In genomic region chr5:139744471-139745120, GRCh38 we compare ENCODE assay signal across 11 cellular contexts. TPM values are rescaled to one million over a fixed set of nuclear protein-coding genes. Genes with fewer than 3 reads are reported as not detected.
DNase-seq lines count a peak whose midpoint lies in the region; ATAC-seq and TF ChIP-seq lines count a peak whose summit lies in the region.
"Had no signal": no experiment of that assay in that cellular context is flagged by ENCODE, and none has a peak within 500 bp of the region (broad histone marks: within the 10 kb centered on the region; RNA-seq: fewer than 3 reads in every experiment).

No MANE protein-coding gene starts in this region.

- H3K23ac ChIP-seq in mesendoderm (ENCODE audit: low read length), result no peak overlapping the region

- no peaks in the 10 kb centered on the region for H3K9me3 ChIP-seq in right atrium auricular region
- no peaks in the 10 kb centered on the region for H3K9me3 ChIP-seq in tibial artery

- no peak overlapping the region for H2AK5ac ChIP-seq in mesendoderm (ENCODE audit: low read length)

- H3K27ac Mint-ChIP-seq in stimulated activated naive CD8-positive, alpha-beta T cell treated with anti-CD3 and anti-CD28 coated beads, Interleukin-15, amount 100 ng/mL, for 72 hours, result no peak overlapping the region
- H3K27ac Mint-ChIP-seq: stimulated activated naive CD8-positive, alpha-beta T cell treated with anti-CD3 and anti-CD28 coated beads, Interleukin-15, Interleukin-2, amounts not matched to agents 100 ng/mL and 50 ng/mL, for 24 hours had no signal

- H3K36me3 ChIP-seq in right atrium auricular region (no peaks in the 10 kb centered on the region), mesendoderm (ENCODE audit: control insufficient read depth, insufficient read depth, low read length) (no peaks in the 10 kb centered on the region), tibial artery (no peaks in the 10 kb centered on the region)

- ATAC-seq in left ventricle myocardium superior, result no peak
- ATAC-seq in stimulated activated naive CD8-positive, alpha-beta T cell treated with anti-CD3 and anti-CD28 coated beads, Interleukin-15, amount 100 ng/mL, for 72 hours, result no peak
- ATAC-seq in HG02642 (IDR thresholded peaks at IDR 0.05; ENCODE audit: poor library complexity, unreplicated experiment), result no peak
- ATAC-seq: naive thymus-derived CD4-positive, alpha-beta T cell had no signal

- H4K5ac ChIP-seq in mesendoderm (ENCODE audit: low read length), result no peak overlapping the region

- H3K4ac ChIP-seq in mesendoderm (ENCODE audit: low read depth, low read length), result no peak overlapping the region

- no peak overlapping the region for H2BK5ac ChIP-seq in mesendoderm (ENCODE audit: low read length)

- H3K4me3 Mint-ChIP-seq in stimulated activated naive CD8-positive, alpha-beta T cell treated with anti-CD3 and anti-CD28 coated beads, Interleukin-15, amount 100 ng/mL, for 72 hours, result no peak overlapping the region
- H3K4me3 Mint-ChIP-seq: stimulated activated naive CD8-positive, alpha-beta T cell treated with anti-CD3 and anti-CD28 coated beads, Interleukin-15, Interleukin-2, amounts not matched to agents 100 ng/mL and 50 ng/mL, for 24 hours had no signal

- no peak overlapping the region for H4K8ac ChIP-seq in mesendoderm (ENCODE audit: low read depth, low read length)

- no peak for TF ChIP-seq CTCF in right atrium auricular region (IDR thresholded peaks at IDR 0.05)
- no peak for TF ChIP-seq CTCF in tibial artery (IDR thresholded peaks at IDR 0.05)

- H3K4me3 ChIP-seq in right atrium auricular region, result no peak overlapping the region
- H3K4me3 ChIP-seq in mesendoderm (ENCODE audit: low read length), result no peak overlapping the region
- H3K4me3 ChIP-seq in tibial artery, result no peak overlapping the region

- no peak overlapping the region for H2BK15ac ChIP-seq in mesendoderm (replicated peaks; ENCODE audit: low read depth)

- H3K4me1 ChIP-seq in right atrium auricular region (peaks cover 6 to 43% of the 10 kb centered on the region in 2 donors), mesendoderm (ENCODE audit: control insufficient read depth, low read depth, low read length) (peaks cover 18% of the 10 kb centered on the region), tibial artery (peaks cover 5 to 44% (median 40%) of the 10 kb centered on the region in 4 donors)

- H3K27ac ChIP-seq in right atrium auricular region (peak overlapping the region; percentile 27 to 66), mesendoderm (ENCODE audit: low read depth, low read length) (no peak overlapping the region), tibial artery (peak overlapping the region; percentile 77 to 85)

- DNase-seq in right atrium auricular region (ENCODE audit: low spot score) (no peak), left ventricle myocardium superior (no peak), amygdala (lab: John Stamatoyannopoulos, UW) (peak in 34 of 56 donors; percentile 30 to 80 (median 54)), mesendoderm (no peak), tibial artery (no peak), RKO (ENCODE audit: low spot score) (no peak)
- no peak for DNase-seq in stimulated activated naive CD8-positive, alpha-beta T cell treated with anti-CD3 and anti-CD28 coated beads, Interleukin-15, amount 100 ng/mL, for 72 hours

- H3K56ac ChIP-seq in mesendoderm (ENCODE audit: low read length), result peak overlapping the region; percentile 4

- H3K9ac ChIP-seq in mesendoderm (ENCODE audit: low read length), result no peak overlapping the region

- peaks cover 17% of the 10 kb centered on the region for H3K27me3 Mint-ChIP-seq in stimulated activated naive CD8-positive, alpha-beta T cell treated with anti-CD3 and anti-CD28 coated beads, Interleukin-15, amount 100 ng/mL, for 72 hours
- H3K27me3 Mint-ChIP-seq: stimulated activated naive CD8-positive, alpha-beta T cell treated with anti-CD3 and anti-CD28 coated beads, Interleukin-15, Interleukin-2, amounts not matched to agents 100 ng/mL and 50 ng/mL, for 24 hours had no signal

- peak overlapping the region; percentile 9 for H3K18ac ChIP-seq in mesendoderm (ENCODE audit: low read length)

- H3K79me2 ChIP-seq in mesendoderm (ENCODE audit: control insufficient read depth, insufficient read depth, low read length), result no peaks in the 10 kb centered on the region

- no CpG with 5 or more reads among the region's 12 CpGs for WGBS in mesendoderm (ENCODE audit: extremely low coverage, insufficient coverage, low lambda C conversion rate)

- peaks cover 59% of the 10 kb centered on the region for H3K4me1 Mint-ChIP-seq in stimulated activated naive CD8-positive, alpha-beta T cell treated with anti-CD3 and anti-CD28 coated beads, Interleukin-15, amount 100 ng/mL, for 72 hours

- no peaks in the 10 kb centered on the region for H3K9me3 Mint-ChIP-seq in stimulated activated naive CD8-positive, alpha-beta T cell treated with anti-CD3 and anti-CD28 coated beads, Interleukin-15, amount 100 ng/mL, for 72 hours
- H3K9me3 Mint-ChIP-seq: naive thymus-derived CD4-positive, alpha-beta T cell; stimulated activated naive CD8-positive, alpha-beta T cell treated with anti-CD3 and anti-CD28 coated beads, Interleukin-15, Interleukin-2, amounts not matched to agents 100 ng/mL and 50 ng/mL, for 24 hours had no signal

- no peaks in the 10 kb centered on the region for H3K27me3 ChIP-seq in right atrium auricular region
- H3K27me3 ChIP-seq in mesendoderm (ENCODE audit: insufficient read depth, low read length, poor library complexity), result peaks cover 6% of the 10 kb centered on the region
- no peaks in the 10 kb centered on the region for H3K27me3 ChIP-seq in tibial artery

- no peaks in the 10 kb centered on the region for H3K79me1 ChIP-seq in mesendoderm (ENCODE audit: low read length)

- no peak overlapping the region for H2BK120ac ChIP-seq in mesendoderm (ENCODE audit: low read depth, low read length)

- intact Hi-C loops in left ventricle myocardium superior (cut with micrococcal nuclease) (no loop called here), tibial artery (cut with DNase I; ENCODE audit: low total_unique reads) (loop anchor here (5.0 kb wide), 1 partner anchor 32 kb away; no protein-coding TSS in a partner anchor)

- H3K4me2 ChIP-seq in mesendoderm (ENCODE audit: low read length), result no peak overlapping the region

RNA-seq across cellular contexts. Expression of gene PSD2, which starts 51.0 kb away (rescaled TPM):
- total RNA-seq in right atrium auricular region (under 1 TPM; 0.12 to 0.19 TPM), left ventricle myocardium superior (not detected)
- polyA plus RNA-seq in mesendoderm (2013, experiment 1 of 2), result 0.04 TPM
- polyA plus RNA-seq in mesendoderm (2013, experiment 2 of 2), result 0.03 TPM
- total RNA-seq: HT-29 had no signal
- polyA plus RNA-seq: naive thymus-derived CD4-positive, alpha-beta T cell had no signal

Comparison
In these comparisons a context has a peak if more than half of its experiments do, and no peak if none do; other contexts are left out.
1. DNase-seq: peak in amygdala (34 of 56); none in right atrium auricular region (single experiment), left ventricle myocardium superior (single experiment), mesendoderm (single experiment), tibial artery (0 of 2), stimulated activated naive CD8-positive, alpha-beta T cell treated with anti-CD3 and anti-CD28 coated beads, Interleukin-15, amount 100 ng/mL, for 72 hours (0 of 2) and RKO (single experiment).